In the genomic region with DNA sequence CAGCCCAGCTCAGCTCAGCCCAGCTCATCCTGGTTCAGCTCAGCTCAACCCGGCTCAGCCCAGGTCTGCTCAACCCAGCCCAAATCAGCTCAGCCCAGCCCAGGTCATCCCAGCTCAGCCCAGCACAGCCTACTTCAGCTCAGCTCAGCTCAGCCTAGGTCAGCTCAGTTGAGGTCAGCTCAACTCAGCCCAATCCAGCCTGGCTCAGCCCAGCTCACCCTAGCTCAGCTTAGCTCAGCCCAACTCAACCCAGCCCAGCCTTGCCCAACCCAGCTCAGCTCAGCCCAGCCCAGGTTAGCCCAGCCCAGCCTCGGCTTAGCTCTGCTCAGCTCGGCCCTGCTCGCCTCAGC, we compare ENCODE assay signal across 13 cellular contexts.
DNase-seq lines count a peak whose midpoint lies in the region; ATAC-seq and TF ChIP-seq lines count a peak whose summit lies in the region.
"Had no signal": no experiment of that assay in that cellular context is flagged by ENCODE, and none has a peak within 500 bp of the region (broad histone marks: within the 10 kb centered on the region; RNA-seq: fewer than 3 reads in every experiment).

No MANE protein-coding gene starts in this region.

- H3K27ac Mint-ChIP-seq in T-helper 17 cell, result no peak overlapping the region

- H3K4me3 Mint-ChIP-seq in T-helper 17 cell, result peak overlapping the region; percentile 33

- peaks cover 4% of the 10 kb centered on the region for H3K4me1 Mint-ChIP-seq in T-helper 17 cell

- no peak overlapping the region for H3K4me3 ChIP-seq in uterus
- no peak overlapping the region for H3K4me3 ChIP-seq in A673 (ENCODE audit: low read depth, low read length, poor library complexity, severe bottlenecking)
- H3K4me3 ChIP-seq: left lung had no signal

- CTCF ChIA-PET in A673 (lab: Charles Lee), result no interaction called here

- TF ChIP-seq CTCF in uterus (IDR thresholded peaks at IDR 0.05), result no peak
- TF ChIP-seq CTCF in A673 (conservative IDR thresholded peaks at IDR 0.05; ENCODE audit: low read depth, low read length), result no peak

- H3K9me3 ChIP-seq in T-helper 17 cell (ENCODE audit: control insufficient read depth, low read length, poor library complexity, severe bottlenecking) (no peaks in the 10 kb centered on the region), uterus (peaks cover 0 to 3% of the 10 kb centered on the region in 2 donors), A673 (ENCODE audit: low read depth, low read length, poor library complexity, severe bottlenecking) (no peaks in the 10 kb centered on the region)
- H3K9me3 ChIP-seq: left lung had no signal

- BruUV-seq in A673 (replicated peaks; lab: Mats Ljungman, UMichigan), result no TSS peak

- intact Hi-C loops in left cardiac atrium (cut with DNase I), result no loop called here
- intact Hi-C loops in left ventricle myocardium superior (cut with micrococcal nuclease), result no loop called here
- intact Hi-C loops in uterus (cut with DNase I; ENCODE audit: low total_unique reads), result no loop called here
- intact Hi-C loops in A673 (cut with micrococcal nuclease; ENCODE audit: unreplicated experiment), result no loop called here

- no peak overlapping the region for H3K27ac ChIP-seq in uterus
- H3K27ac ChIP-seq in A673 (ENCODE audit: low read depth, low read length, poor library complexity, severe bottlenecking), result no peak overlapping the region
- H3K27ac ChIP-seq: left lung, RWPE1, VCaP had no signal

- TF ChIP-seq POLR2A in uterus (IDR thresholded peaks at IDR 0.05), result no peak

- ATAC-seq in left cardiac atrium, result no peak
- ATAC-seq in left ventricle myocardium superior, result no peak
- no peak for ATAC-seq in T-helper 17 cell
- ATAC-seq: left lung had no signal

- no peaks in the 10 kb centered on the region for H3K36me3 ChIP-seq in uterus
- no peaks in the 10 kb centered on the region for H3K36me3 ChIP-seq in A673 (ENCODE audit: insufficient read depth, low read length, poor library complexity, severe bottlenecking)
- H3K36me3 ChIP-seq: left lung had no signal

- H3K27me3 ChIP-seq in uterus, result no peaks in the 10 kb centered on the region
- H3K27me3 ChIP-seq in A673 (replicated peaks; ENCODE audit: insufficient read depth, low read depth, low read length, poor library complexity), result peaks cover 19% of the 10 kb centered on the region

- POLR2A ChIA-PET in A673 (lab: Charles Lee; ENCODE audit: low non-redundant PET), result no interaction called here

- peaks cover 35% of the 10 kb centered on the region for H3K27me3 Mint-ChIP-seq in T-helper 17 cell

- DNase-seq in left cardiac atrium (peak; percentile 9), left ventricle myocardium superior (no peak), T-helper 17 cell (peak in 1 of 3 donors; percentile 3), islet precursor cell (peak; percentile 43), uterus (peak; percentile 8 to 10), RPMI8226 (no peak), NCI-H2081 (lab: John Stamatoyannopoulos, UW) (no peak), A673 (ENCODE audit: low spot score) (no peak)
- DNase-seq: amygdala, nucleus accumbens had no signal

- no peaks in the 10 kb centered on the region for H3K4me1 ChIP-seq in uterus
- no peaks in the 10 kb centered on the region for H3K4me1 ChIP-seq in A673 (ENCODE audit: insufficient read depth, low read length, poor library complexity, severe bottlenecking)
- H3K4me1 ChIP-seq: left lung had no signal

- no peaks in the 10 kb centered on the region for H3K36me3 Mint-ChIP-seq in T-helper 17 cell (ENCODE audit: low read depth)

Comparison
In these comparisons a context has a peak if more than half of its experiments do, and no peak if none do; other contexts are left out.
1. DNase-seq: peak in left cardiac atrium (single experiment), islet precursor cell (single experiment) and uterus (2 of 2); none in left ventricle myocardium superior (single experiment), RPMI8226 (single experiment), NCI-H2081 (0 of 2) and A673 (single experiment).